ENCODE assay signal across 33 cellular contexts in the genomic region with DNA sequence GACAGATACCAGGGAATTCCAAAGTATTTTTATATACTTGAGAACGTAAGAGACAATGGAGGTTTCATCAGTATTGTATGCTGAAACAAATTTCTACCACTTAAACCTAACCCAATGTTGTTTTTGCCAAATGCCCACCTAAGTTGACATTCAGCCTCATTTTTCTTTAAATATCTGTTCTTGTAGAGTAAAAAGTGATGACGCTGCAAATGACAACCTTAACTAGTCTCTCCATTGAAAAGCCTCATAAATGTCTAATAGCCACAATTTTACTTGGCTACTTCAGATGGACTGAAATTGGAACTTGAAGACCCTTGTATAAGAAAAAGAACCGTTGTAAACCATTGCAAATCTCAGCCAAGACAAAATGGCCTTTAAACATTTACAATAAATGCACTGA.
"Had no signal": no experiment of that assay in that cellular context is flagged by ENCODE, and none has a peak within 500 bp of the region (broad histone marks: within the 10 kb centered on the region; RNA-seq: fewer than 3 reads in every experiment).

No MANE protein-coding gene starts in this region.

- H3K36me3 ChIP-seq: adrenal gland, ascending aorta, brain microvascular endothelial cell, breast epithelium, cardiac muscle cell had no signal

- DNase-seq: activated effector memory CD4-positive, alpha-beta T cell treated with anti-CD3 and anti-CD28 coated beads, Interleukin-2, amount 50 U/mL, for 16 hours; activated effector memory CD4-positive, alpha-beta T cell treated with Interleukin-2 at 50 U/mL for 16 hours; activated gamma-delta T cell; activated gamma-delta T cell treated with Interleukin-2 at 50 U/mL for 16 hours; activated naive CD4-positive, alpha-beta T cell; activated naive CD4-positive, alpha-beta T cell treated with anti-CD3 and anti-CD28 coated beads for 36 hours; activated naive CD4-positive, alpha-beta T cell treated with anti-CD3 and anti-CD28 coated beads, Interleukin-2, amount 10 ng/mL, durations not matched to agents 7 days and 5 days; activated naive CD4-positive, alpha-beta T cell treated with anti-CD3 and anti-CD28 coated beads, Interleukin-2, amount 50 U/mL, for 16 hours; activated naive CD4-positive, alpha-beta T cell treated with Interleukin-2 at 50 U/mL for 16 hours; activated naive CD8-positive, alpha-beta T cell treated with anti-CD3 and anti-CD28 coated beads for 36 hours; activated naive CD8-positive, alpha-beta T cell treated with anti-CD3 and anti-CD28 coated beads, Interleukin-2, amount 10 ng/mL, durations not matched to agents 7 days and 5 days; activated naive CD8-positive, alpha-beta T cell treated with anti-CD3 and anti-CD28 coated beads, Interleukin-2, amount 50 U/mL, for 24 hours; activated T-cell treated with anti-CD3 and anti-CD28 coated beads, Interleukin-2, amount 50 U/mL, for 4 hours; activated T-cell treated with anti-CD3 and anti-CD28 coated beads, Interleukin-2, amount 50 U/mL, for 48 hours; activated T-cell treated with anti-CD3 and anti-CD28 coated beads, Interleukin-2, amount 50 U/mL, for 72 hours; adrenal gland; amniotic stem cell; amygdala; anterior cingulate cortex; aorta; body of pancreas; brain microvascular endothelial cell; caudate nucleus; central memory CD4-positive, alpha-beta T cell; cerebellar nuclear complex had no signal

- H3K27me3 ChIP-seq: adrenal gland, ascending aorta, body of pancreas, brain microvascular endothelial cell, breast epithelium, cardiac muscle cell had no signal

- H3K9me3 ChIP-seq: adrenal gland, ascending aorta, body of pancreas had no signal

- ATAC-seq: activated naive CD4-positive, alpha-beta T cell treated with anti-CD3 and anti-CD28 coated beads, Interleukin-2, amount 50 U/mL, for 72 hours; activated naive CD8-positive, alpha-beta T cell treated with anti-CD3 and anti-CD28 coated beads, Interleukin-2, amount 50 U/mL, for 24 hours; activated T-cell treated with anti-CD3 and anti-CD28 coated beads, Interleukin-2, amount 50 U/mL, for 4 hours; activated T-cell treated with anti-CD3 and anti-CD28 coated beads, Interleukin-2, amount 50 U/mL, for 72 hours; activated T-helper 17 cell treated with anti-CD3 and anti-CD28 coated beads, Interleukin-2, amount 50 U/mL, for 72 hours; body of pancreas had no signal

- H3K4me3 ChIP-seq: adrenal gland, ascending aorta, body of pancreas, breast epithelium, cardiac muscle cell had no signal

- FAIRE-seq: astrocyte, bronchial epithelial cell, colon had no signal

- H3K27ac ChIP-seq: adrenal gland, ascending aorta, body of pancreas, brain microvascular endothelial cell, breast epithelium, cardiac muscle cell had no signal

- H3K4me1 ChIP-seq: adrenal gland, ascending aorta, body of pancreas, breast epithelium had no signal
